1 cellular context compared by ENCODE assay signal in genomic region chr2:68236080-68236734, GRCh38.
TF ChIP-seq lines count a peak whose summit lies in the region.

No MANE protein-coding gene starts in this region.

TF ChIP-seq in IMR-90, 13 proteins besides CTCF, POLR2A, EP300 and RAD21 (continued from another document):
- TF ChIP-seq BHLHE40 (IDR thresholded peaks at IDR 0.05; ENCODE audit: low read depth, low read length) (no peak), CHD1 (IDR thresholded peaks at IDR 0.05; ENCODE audit: low read depth, low read length) (no peak), MXI1 (IDR thresholded peaks at IDR 0.05; ENCODE audit: borderline replicate concordance, low read depth, low read length) (no peak), FOS (IDR thresholded peaks at IDR 0.05; ENCODE audit: low read depth, low read length) (no peak), NFE2L2 (IDR thresholded peaks at IDR 0.05; ENCODE audit: low read depth, low read length) (no peak), RCOR1 (IDR thresholded peaks at IDR 0.05; ENCODE audit: insufficient replicate concordance, low read length) (no peak), MAFK (IDR thresholded peaks at IDR 0.05; ENCODE audit: low read depth, low read length) (no peak), USF2 (IDR thresholded peaks at IDR 0.05; ENCODE audit: low read depth, low read length) (no peak), SMC3 (IDR thresholded peaks at IDR 0.05; ENCODE audit: low read depth, low read length) (no peak), MAZ (IDR thresholded peaks at IDR 0.05; ENCODE audit: borderline replicate concordance, low read depth, low read length) (no peak), RFX5 (IDR thresholded peaks at IDR 0.05; ENCODE audit: low read depth, low read length) (no peak)
- TF ChIP-seq, protein P1, sequence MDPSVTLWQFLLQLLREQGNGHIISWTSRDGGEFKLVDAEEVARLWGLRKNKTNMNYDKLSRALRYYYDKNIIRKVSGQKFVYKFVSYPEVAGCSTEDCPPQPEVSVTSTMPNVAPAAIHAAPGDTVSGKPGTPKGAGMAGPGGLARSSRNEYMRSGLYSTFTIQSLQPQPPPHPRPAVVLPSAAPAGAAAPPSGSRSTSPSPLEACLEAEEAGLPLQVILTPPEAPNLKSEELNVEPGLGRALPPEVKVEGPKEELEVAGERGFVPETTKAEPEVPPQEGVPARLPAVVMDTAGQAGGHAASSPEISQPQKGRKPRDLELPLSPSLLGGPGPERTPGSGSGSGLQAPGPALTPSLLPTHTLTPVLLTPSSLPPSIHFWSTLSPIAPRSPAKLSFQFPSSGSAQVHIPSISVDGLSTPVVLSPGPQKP (IDR thresholded peaks at IDR 0.05; ENCODE audit: borderline replicate concordance, low read depth, low read length), result no peak
